Comparison of ENCODE assay signal across 7 cellular contexts in genomic region chr5:147803151-147803550, GRCh38. TPM values are rescaled to one million over a fixed set of nuclear protein-coding genes. Genes with fewer than 3 reads are reported as not detected.
"Had no signal": no experiment of that assay in that cellular context is flagged by ENCODE, and none has a peak within 500 bp of the region (broad histone marks: within the 10 kb centered on the region; RNA-seq: fewer than 3 reads in every experiment).

No MANE protein-coding gene starts in this region.

RNA-seq across cellular contexts. Expression of gene JAKMIP2, which starts 20.6 kb away (rescaled TPM):
- total RNA-seq: K562, MCF 10A had no signal
- polyA plus RNA-seq: K562 had no signal

RNA-seq across cellular contexts. Expression of gene SPINK1, which starts 28.3 kb away (rescaled TPM):
- total RNA-seq: LHCN-M2, Right ventricle myocardium superior, SJSA1 had no signal
- polyA plus RNA-seq: IgD-negative memory B cell, SK-N-SH had no signal
